Comparison of ENCODE assay signal across 22 cellular contexts in genomic region chr2:52959801-52960200, GRCh38.
"Had no signal": no experiment of that assay in that cellular context is flagged by ENCODE, and none has a peak within 500 bp of the region (broad histone marks: within the 10 kb centered on the region; RNA-seq: fewer than 3 reads in every experiment).

No MANE protein-coding gene starts in this region.

- DNase-seq: colonic mucosa; cortex of kidney; dermis blood vessel endothelial cell; dorsolateral prefrontal cortex; effector CD4-positive, alpha-beta T cell; effector CD8-positive, alpha-beta T cell; effector memory CD4-positive, alpha-beta T cell; effector memory CD8-positive, alpha-beta T cell; endodermal cell; erythroblast; esophagus squamous epithelium; foreskin fibroblast; foreskin keratinocyte; gastrocnemius medialis; glutamatergic neuron; head of caudate nucleus; heart left ventricle; heart right ventricle; hippocampal formation had no signal

- ATAC-seq: effector memory CD8-positive, alpha-beta T cell; esophagus mucosa; foreskin keratinocyte; gastrocnemius medialis; gastroesophageal sphincter; heart left ventricle; heart right ventricle had no signal

- H3K9me3 Mint-ChIP-seq: endodermal cell had no signal

- H3K27me3 Mint-ChIP-seq: dendritic cell treated with granulocyte-macrophage colony-stimulating factor and Interleukin-4, amounts not matched to agents 40 ng/mL and 50 ng/mL, for 4 days; effector memory CD8-positive, alpha-beta T cell had no signal

- H3K4me3 Mint-ChIP-seq: dendritic cell treated with granulocyte-macrophage colony-stimulating factor and Interleukin-4, amounts not matched to agents 40 ng/mL and 50 ng/mL, for 4 days; effector memory CD8-positive, alpha-beta T cell; endodermal cell had no signal
